ENCODE assay signal across 18 cellular contexts in genomic region chr10:106652279-106652678, GRCh38.
DNase-seq lines count a peak whose midpoint lies in the region; ATAC-seq and TF ChIP-seq lines count a peak whose summit lies in the region.
"Had no signal": no experiment of that assay in that cellular context is flagged by ENCODE, and none has a peak within 500 bp of the region (broad histone marks: within the 10 kb centered on the region; RNA-seq: fewer than 3 reads in every experiment).

No MANE protein-coding gene starts in this region.

- H3K27ac ChIP-seq in HEK293 (ENCODE audit: extremely low read depth, low read depth, low read length) (no peak overlapping the region), foreskin keratinocyte (no peak overlapping the region)

- H3K9me3 ChIP-seq in HEK293 (ENCODE audit: control insufficient read depth, insufficient read depth, low read depth, low read length), result no peaks in the 10 kb centered on the region

- no peak for TF ChIP-seq CTCF in HEK293 (tag by site-specific recombination; IDR thresholded peaks at IDR 0.05)
- TF ChIP-seq CTCF in foreskin keratinocyte (conservative IDR thresholded peaks at IDR 0.05), result no peak
- TF ChIP-seq CTCF in chondrocyte (IDR thresholded peaks at IDR 0.05), result no peak

- H3K4me3 Mint-ChIP-seq in activated CD4-positive, alpha-beta memory T cell treated with anti-CD3 and anti-CD28 coated beads for 36 hours, result no peak overlapping the region
- no peak overlapping the region for H3K4me3 Mint-ChIP-seq in activated CD4-positive, alpha-beta memory T cell treated with anti-CD3 and anti-CD28 coated beads, Interleukin-2, amount 10 ng/mL, durations not matched to agents 7 days and 5 days
- no peak overlapping the region for H3K4me3 Mint-ChIP-seq in chondrocyte (ENCODE audit: unreplicated experiment)
- H3K4me3 Mint-ChIP-seq: activated naive CD8-positive, alpha-beta T cell treated with anti-CD3 and anti-CD28 coated beads, Interleukin-2, amount 10 ng/mL, durations not matched to agents 7 days and 5 days; CD4-positive, alpha-beta T cell; GM23338; stimulated activated naive CD8-positive, alpha-beta T cell treated with anti-CD3 and anti-CD28 coated beads, Interleukin-15, amount 100 ng/mL, for 72 hours; T-helper 1 cell treated with Interleukin-12 subunit alpha and Interleukin-12 subunit beta and Interleukin-4 antibody, amounts not matched to agents 30 μg/mL and 1 μg/mL, for 36 hours had no signal

- H3K4me1 Mint-ChIP-seq in activated CD4-positive, alpha-beta memory T cell treated with anti-CD3 and anti-CD28 coated beads for 36 hours (ENCODE audit: low read depth), result no peaks in the 10 kb centered on the region
- no peaks in the 10 kb centered on the region for H3K4me1 Mint-ChIP-seq in activated CD4-positive, alpha-beta memory T cell treated with anti-CD3 and anti-CD28 coated beads, Interleukin-2, amount 10 ng/mL, durations not matched to agents 7 days and 5 days
- H3K4me1 Mint-ChIP-seq in chondrocyte (ENCODE audit: low read depth), result no peaks in the 10 kb centered on the region
- H3K4me1 Mint-ChIP-seq: activated naive CD8-positive, alpha-beta T cell treated with anti-CD3 and anti-CD28 coated beads, Interleukin-2, amount 10 ng/mL, durations not matched to agents 7 days and 5 days; stimulated activated naive CD8-positive, alpha-beta T cell treated with anti-CD3 and anti-CD28 coated beads, Interleukin-15, amount 100 ng/mL, for 72 hours had no signal

- CTCF ChIA-PET in activated CD4-positive, alpha-beta memory T cell treated with anti-CD3 and anti-CD28 coated beads for 36 hours (lab: Charles Lee), result no interaction called here
- CTCF ChIA-PET in activated CD4-positive, alpha-beta memory T cell treated with anti-CD3 and anti-CD28 coated beads, Interleukin-2, amount 10 ng/mL, durations not matched to agents 7 days and 5 days (lab: Charles Lee), result no interaction called here
- CTCF ChIA-PET in HEK293 (lab: Yijun Ruan, JAX), result interaction anchor here (0.9 to 1.5 kb wide), 2 partner anchors 28 to 855 kb away, joined by 3 to 5 read pairs; no protein-coding TSS in a partner anchor

- peak; percentile 10 for DNase-seq in activated CD4-positive, alpha-beta memory T cell treated with anti-CD3 and anti-CD28 coated beads for 36 hours
- DNase-seq in activated CD4-positive, alpha-beta memory T cell treated with anti-CD3 and anti-CD28 coated beads, Interleukin-2, amount 10 ng/mL, durations not matched to agents 7 days and 5 days, result no peak
- peak; percentile 16 for DNase-seq in NCI-H748 treated with DMSO at 0.1 percent for 48 hours (lab: John Stamatoyannopoulos, UW)
- DNase-seq in foreskin keratinocyte, result peak; percentile 9 to 29
- no peak for DNase-seq in stimulated activated CD4-positive, alpha-beta T cell treated with anti-CD3 and anti-CD28 coated beads, Interleukin-2, amount 100 ng/mL, for 48 hours
- DNase-seq in chondrocyte (ENCODE audit: low spot score), result no peak
- DNase-seq: ACHN; activated CD4-positive, CD25-positive, alpha-beta regulatory T cell treated with anti-CD3 and anti-CD28 coated beads, Interleukin-2, amount 50 U/mL, for 72 hours; activated naive CD8-positive, alpha-beta T cell treated with anti-CD3 and anti-CD28 coated beads, Interleukin-2, amount 10 ng/mL, durations not matched to agents 7 days and 5 days; CD4-positive, alpha-beta T cell; effector CD8-positive, alpha-beta T cell; NCI-H2029 treated with DMSO at 0.1 percent for 48 hours; NCI-H526; stimulated activated naive CD8-positive, alpha-beta T cell treated with anti-CD3 and anti-CD28 coated beads, Interleukin-15, amount 100 ng/mL, for 72 hours had no signal

- intact Hi-C loops in activated CD4-positive, alpha-beta memory T cell treated with anti-CD3 and anti-CD28 coated beads for 36 hours (cut with micrococcal nuclease), result no loop called here

- peaks cover 22% of the 10 kb centered on the region for H3K4me1 ChIP-seq in HEK293 (ENCODE audit: control insufficient read depth, insufficient read depth, low read length)
- H3K4me1 ChIP-seq in foreskin keratinocyte, result no peaks in the 10 kb centered on the region

- H3K27me3 Mint-ChIP-seq in activated CD4-positive, alpha-beta memory T cell treated with anti-CD3 and anti-CD28 coated beads for 36 hours, result no peaks in the 10 kb centered on the region
- H3K27me3 Mint-ChIP-seq in activated CD4-positive, alpha-beta memory T cell treated with anti-CD3 and anti-CD28 coated beads, Interleukin-2, amount 10 ng/mL, durations not matched to agents 7 days and 5 days, result no peaks in the 10 kb centered on the region
- peaks cover 5% of the 10 kb centered on the region for H3K27me3 Mint-ChIP-seq in chondrocyte (ENCODE audit: low read depth)
- H3K27me3 Mint-ChIP-seq: activated naive CD8-positive, alpha-beta T cell treated with anti-CD3 and anti-CD28 coated beads, Interleukin-2, amount 10 ng/mL, durations not matched to agents 7 days and 5 days; CD4-positive, alpha-beta T cell; stimulated activated naive CD8-positive, alpha-beta T cell treated with anti-CD3 and anti-CD28 coated beads, Interleukin-15, amount 100 ng/mL, for 72 hours had no signal

- no peaks in the 10 kb centered on the region for H3K27me3 ChIP-seq in foreskin keratinocyte

- no peak overlapping the region for H3K4me3 ChIP-seq in HEK293 (ENCODE audit: low read depth, low read length)
- H3K4me3 ChIP-seq: GM23338 had no signal

- no peaks in the 10 kb centered on the region for H3K9me3 Mint-ChIP-seq in activated CD4-positive, alpha-beta memory T cell treated with anti-CD3 and anti-CD28 coated beads for 36 hours
- H3K9me3 Mint-ChIP-seq in activated CD4-positive, alpha-beta memory T cell treated with anti-CD3 and anti-CD28 coated beads, Interleukin-2, amount 10 ng/mL, durations not matched to agents 7 days and 5 days, result no peaks in the 10 kb centered on the region
- no peaks in the 10 kb centered on the region for H3K9me3 Mint-ChIP-seq in chondrocyte (ENCODE audit: low read depth)
- H3K9me3 Mint-ChIP-seq: activated naive CD8-positive, alpha-beta T cell treated with anti-CD3 and anti-CD28 coated beads, Interleukin-2, amount 10 ng/mL, durations not matched to agents 7 days and 5 days; CD4-positive, alpha-beta T cell; GM23338; T-helper 1 cell treated with Interleukin-12 subunit alpha and Interleukin-12 subunit beta and Interleukin-4 antibody, amounts not matched to agents 30 μg/mL and 1 μg/mL, for 36 hours had no signal

- peak; percentile 34 for ATAC-seq in foreskin keratinocyte
- ATAC-seq in HG03457 (IDR thresholded peaks at IDR 0.05; ENCODE audit: unreplicated experiment), result no peak
- ATAC-seq: GM23338; stimulated activated naive CD8-positive, alpha-beta T cell treated with anti-CD3 and anti-CD28 coated beads, Interleukin-15, amount 100 ng/mL, for 72 hours had no signal

- no peaks in the 10 kb centered on the region for H3K36me3 Mint-ChIP-seq in activated CD4-positive, alpha-beta memory T cell treated with anti-CD3 and anti-CD28 coated beads for 36 hours
- no peaks in the 10 kb centered on the region for H3K36me3 Mint-ChIP-seq in activated CD4-positive, alpha-beta memory T cell treated with anti-CD3 and anti-CD28 coated beads, Interleukin-2, amount 10 ng/mL, durations not matched to agents 7 days and 5 days (ENCODE audit: low read depth)
- no peaks in the 10 kb centered on the region for H3K36me3 Mint-ChIP-seq in chondrocyte (ENCODE audit: low read depth)
- H3K36me3 Mint-ChIP-seq: activated naive CD8-positive, alpha-beta T cell treated with anti-CD3 and anti-CD28 coated beads, Interleukin-2, amount 10 ng/mL, durations not matched to agents 7 days and 5 days had no signal

- POLR2A ChIA-PET in activated CD4-positive, alpha-beta memory T cell treated with anti-CD3 and anti-CD28 coated beads for 36 hours (lab: Charles Lee), result no interaction called here
- POLR2A ChIA-PET in activated CD4-positive, alpha-beta memory T cell treated with anti-CD3 and anti-CD28 coated beads, Interleukin-2, amount 10 ng/mL, durations not matched to agents 7 days and 5 days (lab: Charles Lee), result no interaction called here
- POLR2A ChIA-PET in HEK293 (lab: Yijun Ruan, JAX), result no interaction called here

- H3K27ac Mint-ChIP-seq in activated CD4-positive, alpha-beta memory T cell treated with anti-CD3 and anti-CD28 coated beads for 36 hours, result no peak overlapping the region
- H3K27ac Mint-ChIP-seq in activated CD4-positive, alpha-beta memory T cell treated with anti-CD3 and anti-CD28 coated beads, Interleukin-2, amount 10 ng/mL, durations not matched to agents 7 days and 5 days, result no peak overlapping the region
- H3K27ac Mint-ChIP-seq in chondrocyte (ENCODE audit: unreplicated experiment), result no peak overlapping the region
- H3K27ac Mint-ChIP-seq: activated naive CD8-positive, alpha-beta T cell treated with anti-CD3 and anti-CD28 coated beads, Interleukin-2, amount 10 ng/mL, durations not matched to agents 7 days and 5 days; CD4-positive, alpha-beta T cell; GM23338; stimulated activated naive CD8-positive, alpha-beta T cell treated with anti-CD3 and anti-CD28 coated beads, Interleukin-15, amount 100 ng/mL, for 72 hours; T-helper 1 cell treated with Interleukin-12 subunit alpha and Interleukin-12 subunit beta and Interleukin-4 antibody, amounts not matched to agents 30 μg/mL and 1 μg/mL, for 36 hours had no signal

- H3K36me3 ChIP-seq in HEK293 (ENCODE audit: control insufficient read depth in 2 of 2, insufficient read depth in 1 of 2, low read length in 2 of 2), result no peaks in the 10 kb centered on the region

TF ChIP-seq in HEK293, 187 proteins besides CTCF, POLR2A, EP300 and RAD21:
- TF ChIP-seq ZNF274 (IDR thresholded peaks at IDR 0.05; ENCODE audit: low read length), result no peak
- no peak for TF ChIP-seq ZNF274 (tag by site-specific recombination; IDR thresholded peaks at IDR 0.05; ENCODE audit: borderline replicate concordance)
- TF ChIP-seq ZNF629 (tag by site-specific recombination; IDR thresholded peaks at IDR 0.05), result 0 out of 2 replicates have a peak, but pooled peaks have one; percentile 17
TF ChIP-seq in HEK293: peak in this region for 1.

Comparison
In these comparisons a context has a peak if more than half of its experiments do, and no peak if none do; other contexts are left out.
1. DNase-seq: peak in activated CD4-positive, alpha-beta memory T cell treated with anti-CD3 and anti-CD28 coated beads for 36 hours (single experiment), NCI-H748 treated with DMSO at 0.1 percent for 48 hours (single experiment) and foreskin keratinocyte (2 of 2); none in activated CD4-positive, alpha-beta memory T cell treated with anti-CD3 and anti-CD28 coated beads, Interleukin-2, amount 10 ng/mL, durations not matched to agents 7 days and 5 days (single experiment), stimulated activated CD4-positive, alpha-beta T cell treated with anti-CD3 and anti-CD28 coated beads, Interleukin-2, amount 100 ng/mL, for 48 hours (0 of 2) and chondrocyte (single experiment).